In the genomic region with DNA sequence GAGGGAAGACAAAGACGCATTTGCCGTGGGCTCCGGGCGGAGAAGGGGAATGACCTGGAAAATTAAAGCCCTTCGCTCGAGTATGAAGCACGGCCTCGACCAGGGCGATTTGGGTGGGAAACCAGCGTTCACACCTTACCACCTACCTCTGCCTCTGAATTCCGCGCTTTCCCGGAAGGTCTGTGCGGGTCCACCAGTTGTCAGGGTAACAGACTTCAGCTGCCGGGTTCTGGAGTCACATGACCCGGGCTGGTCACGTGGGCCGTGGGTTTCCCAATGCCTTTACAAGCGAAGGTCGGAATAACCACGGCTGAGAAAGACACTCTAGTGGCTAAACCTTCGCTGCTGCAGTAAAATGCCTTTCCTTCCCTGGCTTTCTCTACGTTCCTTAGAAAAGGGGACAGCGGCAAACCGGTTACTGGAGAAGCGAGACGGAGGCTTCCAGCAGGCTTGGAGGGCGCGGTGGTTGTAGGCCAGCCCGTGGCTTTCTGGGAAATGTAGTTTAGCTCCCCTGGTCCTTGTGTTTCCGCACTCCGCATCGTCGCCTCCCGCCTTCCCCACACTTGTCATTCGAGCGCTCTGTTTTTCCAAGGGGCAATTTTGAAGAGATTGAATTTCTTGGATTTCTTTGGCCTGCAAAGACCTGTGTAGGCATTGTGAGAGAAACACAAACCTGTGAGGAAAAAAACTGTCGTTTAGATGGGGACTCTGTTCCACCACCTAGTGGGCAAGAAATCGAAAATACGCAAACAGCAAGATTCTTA, we compare ENCODE assay signal across 8 cellular contexts. TPM values are rescaled to one million over a fixed set of nuclear protein-coding genes. Genes with fewer than 3 reads are reported as not detected.
DNase-seq lines count a peak whose midpoint lies in the region; ATAC-seq and TF ChIP-seq lines count a peak whose summit lies in the region.

A gene with protein sequence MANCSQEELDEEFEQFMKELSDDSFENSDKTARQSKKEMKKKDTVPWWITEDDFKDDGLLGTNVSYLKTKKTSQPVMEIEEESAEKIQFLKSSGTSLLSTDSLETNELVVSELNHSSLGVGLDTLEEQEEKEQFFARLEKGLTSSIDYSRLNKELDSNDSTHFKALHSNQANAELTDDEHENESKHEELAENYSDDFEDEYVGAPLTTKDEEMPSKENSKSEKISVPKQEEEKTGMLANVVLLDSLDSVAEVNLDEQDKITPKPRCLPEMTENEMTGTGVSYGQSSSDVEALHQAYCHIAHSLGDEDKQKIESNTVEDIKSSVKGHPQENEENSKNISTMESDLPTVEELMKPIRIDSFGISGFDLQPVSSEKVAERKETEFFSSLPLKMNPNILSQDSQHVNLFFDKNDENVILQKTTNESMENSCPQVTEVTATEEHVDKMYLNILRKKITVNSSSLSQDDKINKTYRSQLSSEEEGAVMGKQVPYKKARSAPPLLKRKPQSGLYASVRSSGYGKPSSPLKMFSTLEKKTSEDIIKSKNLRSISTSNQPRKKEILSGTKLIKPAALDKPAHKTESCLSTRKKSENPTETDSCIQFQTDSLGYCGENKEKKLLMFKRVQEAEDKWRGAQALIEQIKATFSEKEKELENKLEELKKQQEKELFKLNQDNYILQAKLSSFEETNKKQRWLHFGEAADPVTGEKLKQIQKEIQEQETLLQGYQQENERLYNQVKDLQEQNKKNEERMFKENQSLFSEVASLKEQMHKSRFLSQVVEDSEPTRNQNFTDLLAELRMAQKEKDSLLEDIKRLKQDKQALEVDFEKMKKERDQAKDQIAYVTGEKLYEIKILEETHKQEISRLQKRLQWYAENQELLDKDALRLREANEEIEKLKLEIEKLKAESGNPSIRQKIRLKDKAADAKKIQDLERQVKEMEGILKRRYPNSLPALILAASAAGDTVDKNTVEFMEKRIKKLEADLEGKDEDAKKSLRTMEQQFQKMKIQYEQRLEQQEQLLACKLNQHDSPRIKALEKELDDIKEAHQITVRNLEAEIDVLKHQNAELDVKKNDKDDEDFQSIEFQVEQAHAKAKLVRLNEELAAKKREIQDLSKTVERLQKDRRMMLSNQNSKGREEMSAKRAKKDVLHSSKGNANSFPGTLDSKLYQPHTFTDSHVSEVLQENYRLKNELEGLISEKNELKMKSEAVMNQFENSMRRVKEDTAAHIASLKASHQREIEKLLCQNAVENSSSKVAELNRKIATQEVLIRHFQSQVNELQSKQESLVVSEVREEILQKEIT (N-terminal part only) (minus strand): TSS at position 210 of the 764 bp plus-strand sequence. CDS start 1,250 bp downstream, outside the sequence.

- peak within 1 kb of the TSS; percentile 98 for H3K18ac ChIP-seq in IMR-90 (ENCODE audit: low read depth, low read length)

- peak; percentile 43 for TF ChIP-seq RAD21 in IMR-90 (IDR thresholded peaks at IDR 0.05; ENCODE audit: low read length)

- peak within 1 kb of the TSS; percentile 93 for H3K4me3 ChIP-seq in IMR-90 (ENCODE audit: insufficient read depth, low read depth, low read length)
- peak within 1 kb of the TSS; percentile 93 for H3K4me3 ChIP-seq in OCI-LY7 (ENCODE audit: low read depth, low read length, poor library complexity, severe bottlenecking)
- peak within 1 kb of the TSS; percentile 76 to 85 (median 80) for H3K4me3 ChIP-seq in esophagus muscularis mucosa
- peak within 1 kb of the TSS; percentile 76 to 97 for H3K4me3 ChIP-seq in muscle layer of duodenum (ENCODE audit: low read depth in 1 of 2, low read length in 2 of 2)

- peak within 1 kb of the TSS; percentile 93 for H3K14ac ChIP-seq in IMR-90 (replicated peaks; ENCODE audit: low read depth, low read length)

- peak within 1 kb of the TSS; percentile 92 for H2BK120ac ChIP-seq in IMR-90 (ENCODE audit: low read depth, low read length)

- H2BK15ac ChIP-seq in IMR-90 (ENCODE audit: low read depth, low read length), result peak within 1 kb of the TSS; percentile 98; the same call in 2 of the 3 replicates

- no peak within 1 kb of the TSS for H2AK5ac ChIP-seq in IMR-90 (ENCODE audit: low read depth, low read length)

- CTCF ChIA-PET in IMR-90 (lab: Yijun Ruan, JAX), result interaction anchor here (0.5 to 1.0 kb wide), 13 partner anchors 10 to 1106 kb away, joined by 3 to 6 read pairs (median 3); no protein-coding TSS in a partner anchor
- CTCF ChIA-PET in OCI-LY7 (lab: Charles Lee; ENCODE audit: unreplicated experiment), result no interaction called here

- H3K79me1 ChIP-seq in IMR-90 (ENCODE audit: low read depth in 1 of 2, low read length in 2 of 2), result peaks cover 4% of the 10 kb centered on the region in 2 experiments; a peak in 1 of 4 replicates

- no peak for TF ChIP-seq POLR2A in IMR-90 (IDR thresholded peaks at IDR 0.05; ENCODE audit: low read depth, low read length)
- no peak for TF ChIP-seq POLR2A in esophagus muscularis mucosa (IDR thresholded peaks at IDR 0.05; ENCODE audit: low read depth)

- dilution Hi-C loops in IMR-90 (cut with HindIII; ENCODE audit: low sequenced_read_pairs, unreplicated experiment), result no loop called here

- in situ Hi-C loops in IMR-90 (cut with MboI; ENCODE audit: low sequenced_read_pairs), result no loop called here

- H3K9me3 ChIP-seq in IMR-90 (ENCODE audit: control insufficient read depth, insufficient read depth, low read length), result no peaks in the 10 kb centered on the region
- no peaks in the 10 kb centered on the region for H3K9me3 ChIP-seq in OCI-LY7 (ENCODE audit: low read length)
- H3K9me3 ChIP-seq in esophagus muscularis mucosa, result no peaks in the 10 kb centered on the region
- no peaks in the 10 kb centered on the region for H3K9me3 ChIP-seq in muscle layer of duodenum (ENCODE audit: control insufficient read depth in 1 of 2, low read length in 2 of 2)

- H3K79me2 ChIP-seq in OCI-LY7 (ENCODE audit: insufficient read depth, low read depth, low read length), result no peaks in the 10 kb centered on the region

- H3K23ac ChIP-seq in IMR-90 (ENCODE audit: low read depth, low read length), result peak within 1 kb of the TSS; percentile 96

- peak within 1 kb of the TSS; percentile 85 for H3K4me2 ChIP-seq in IMR-90 (ENCODE audit: low read depth, low read length)
- H3K4me2 ChIP-seq in OCI-LY7 (ENCODE audit: low read length), result peak within 1 kb of the TSS; percentile 92

- H3K9me1 ChIP-seq in IMR-90 (ENCODE audit: insufficient read depth, low read length), result no peaks in the 10 kb centered on the region

- H3K9ac ChIP-seq in IMR-90 (ENCODE audit: low read depth, low read length), result peak within 1 kb of the TSS; percentile 98

- H2BK20ac ChIP-seq in IMR-90 (ENCODE audit: low read depth, low read length), result peak within 1 kb of the TSS; percentile 76; the same call in 1 of the 2 replicates

- peak within 1 kb of the TSS; percentile 71 for H2AK9ac ChIP-seq in IMR-90 (replicated peaks; ENCODE audit: low read depth, low read length, poor library complexity)

- DNase-seq in DMS153 (lab: John Stamatoyannopoulos, UW) (peak; percentile 86), IMR-90 (peak; percentile 77), OCI-LY7 (ENCODE audit: low spot score) (peak; percentile 90), esophagus muscularis mucosa (ENCODE audit: extremely low spot score) (peak; percentile 99)
- DNase-seq in activated T-cell treated with anti-CD3 and anti-CD28 coated beads, Interleukin-2, amount 50 U/mL, for 1 hour, result peak; percentile 89
- DNase-seq in stimulated activated CD8-positive, alpha-beta memory T cell treated with anti-CD3 and anti-CD28 coated beads, Interleukin-7, amount 100 ng/mL, for 4 hours (ENCODE audit: low read depth in 2 of 2), result peak; percentile 78 to 82

- peak; percentile 64 for TF ChIP-seq CTCF in IMR-90 (conservative IDR thresholded peaks at IDR 0.05; ENCODE audit: low read depth, low read length)
- TF ChIP-seq CTCF in OCI-LY7 (conservative IDR thresholded peaks at IDR 0.05; ENCODE audit: low read length), result peak; percentile 89
- peak; percentile 50 to 72 (median 59) for TF ChIP-seq CTCF in esophagus muscularis mucosa (IDR thresholded peaks at IDR 0.05)

- no peaks in the 10 kb centered on the region for H3K9me2 ChIP-seq in OCI-LY7 (ENCODE audit: insufficient read depth, low read length)

- peak within 1 kb of the TSS; percentile 95 for H4K91ac ChIP-seq in IMR-90 (ENCODE audit: insufficient read depth, low read depth, low read length)

- H3K4ac ChIP-seq in IMR-90 (ENCODE audit: low read depth, low read length), result peak within 1 kb of the TSS; percentile 95

- peak within 1 kb of the TSS; percentile 92; the same call in 1 of the 2 replicates for H3K56ac ChIP-seq in IMR-90 (ENCODE audit: extremely low read depth, insufficient read depth, low read length)

- intact Hi-C loops in IMR-90 (cut with micrococcal nuclease), result loop anchor here (2.0 kb wide), 1 partner anchor 1095 kb away; no protein-coding TSS in a partner anchor
- intact Hi-C loops in OCI-LY7 (cut with micrococcal nuclease; ENCODE audit: unreplicated experiment), result loop anchor here (2.0 to 10.0 kb wide), 4 partner anchors 370 to 1161 kb away; a partner anchor contains a TSS
- intact Hi-C loops in esophagus muscularis mucosa (cut with DNase I), result no loop called here

- no TSS peak for BruUV-seq in IMR-90 (replicated peaks; lab: Mats Ljungman, UMichigan)
- no TSS peak for BruUV-seq in OCI-LY7 (replicated peaks; lab: Mats Ljungman, UMichigan)

- POLR2A ChIA-PET in IMR-90 (lab: Charles Lee; ENCODE audit: unreplicated experiment), result no interaction called here
- POLR2A ChIA-PET in OCI-LY7 (lab: Charles Lee), result interaction anchor here (0.8 to 2.5 kb wide), 6 partner anchors 13 to 365 kb away, joined by 3 to 7 read pairs (median 4); no protein-coding TSS in a partner anchor

- H3K27me3 ChIP-seq in IMR-90 (ENCODE audit: control insufficient read depth, insufficient read depth, low read length) (no peaks in the 10 kb centered on the region), esophagus muscularis mucosa (peaks cover 0 to 2% (median 0%) of the 10 kb centered on the region in 4 donors), muscle layer of duodenum (ENCODE audit: low read depth, low read length) (peaks cover 3% of the 10 kb centered on the region)

- WGBS in IMR-90 (ENCODE audit: extremely low coverage in 2 of 2, insufficient read length in 1 of 2), 2 experiments, result 0% methylated on average over 16 of the region's 40 CpGs; no CpG with 5 or more reads in 1 of the 2 experiments
- WGBS in esophagus muscularis mucosa, result under 1% methylated on average over 32 of the region's 40 CpGs

- H3K36me3 ChIP-seq in IMR-90 (ENCODE audit: control insufficient read depth, insufficient read depth, low read length), result no peaks in the 10 kb centered on the region
- no peaks in the 10 kb centered on the region for H3K36me3 ChIP-seq in OCI-LY7 (ENCODE audit: insufficient read depth, low read length)
- H3K36me3 ChIP-seq in esophagus muscularis mucosa, result no peaks in the 10 kb centered on the region
- H3K36me3 ChIP-seq in muscle layer of duodenum (ENCODE audit: control insufficient read depth in 1 of 2, insufficient read depth in 2 of 2, low read length in 2 of 2), result no peaks in the 10 kb centered on the region

- TF ChIP-seq EP300 in esophagus muscularis mucosa (IDR thresholded peaks at IDR 0.05), result no peak

- H3K27ac ChIP-seq in IMR-90 (ENCODE audit: insufficient read depth, low read length) (peak within 1 kb of the TSS; percentile 97), OCI-LY7 (ENCODE audit: low read depth, low read length, poor library complexity, severe bottlenecking) (peak within 1 kb of the TSS; percentile 26), esophagus muscularis mucosa (replicated peaks in 1 of 4) (peak within 1 kb of the TSS; percentile 86 to 91 (median 88)), muscle layer of duodenum (ENCODE audit: low read length) (peak within 1 kb of the TSS; percentile 85)

- peak within 1 kb of the TSS; percentile 98 for H4K5ac ChIP-seq in IMR-90 (ENCODE audit: low read depth, low read length)

- H3K4me1 ChIP-seq in IMR-90 (ENCODE audit: control insufficient read depth, insufficient read depth, low read length) (no peaks in the 10 kb centered on the region), OCI-LY7 (ENCODE audit: insufficient read depth, low read length, poor library complexity, severe bottlenecking) (peaks cover 9% of the 10 kb centered on the region), esophagus muscularis mucosa (peaks cover 6 to 22% (median 14%) of the 10 kb centered on the region in 4 donors), muscle layer of duodenum (ENCODE audit: control insufficient read depth in 1 of 2, insufficient read depth in 2 of 2, low read length in 2 of 2) (no peaks in the 10 kb centered on the region)

- peak within 1 kb of the TSS; percentile 93 for H2BK5ac ChIP-seq in IMR-90 (ENCODE audit: low read depth, low read length, poor library complexity, severe bottlenecking)

- H4K8ac ChIP-seq in IMR-90 (ENCODE audit: low read depth in 2 of 2, low read length in 2 of 2), result peak within 1 kb of the TSS; percentile 87 to 98

- H4K20me1 ChIP-seq in IMR-90 (ENCODE audit: insufficient read depth, low read length) (no peaks in the 10 kb centered on the region), OCI-LY7 (ENCODE audit: insufficient read depth, low read length) (no peaks in the 10 kb centered on the region)

- ATAC-seq in GM21528 (IDR thresholded peaks at IDR 0.05; ENCODE audit: low FRiP score, unreplicated experiment) (peak; percentile 99), IMR-90 (ENCODE audit: low read depth) (peak; percentile 99)

- peak within 1 kb of the TSS; percentile 99 for H2AFZ ChIP-seq in IMR-90 (replicated peaks; ENCODE audit: low read length, poor library complexity)
- peak within 1 kb of the TSS; percentile 95 for H2AFZ ChIP-seq in OCI-LY7 (ENCODE audit: low read length)

RNA-seq across cellular contexts. Expression of the gene that starts here (rescaled TPM):
- 1.6 and 4.7 TPM in 2 replicates for total RNA-seq in IMR-90 (2012; rRNA removed)
- 1.0 and 1.2 TPM in 2 replicates for polyA plus RNA-seq in IMR-90 (2012; rRNA removed)
- polyA plus RNA-seq in IMR-90 (2012; cell fraction: cytosol; rRNA removed), result 0.05 and 0.11 TPM in 2 replicates
- 0.10 and 1.00 TPM in 2 replicates for polyA plus RNA-seq in IMR-90 (2012; cell fraction: nucleus; rRNA removed; ENCODE audit: low replicate concordance)
- 6.3 and 8.9 TPM in 2 replicates for total RNA-seq in OCI-LY7 (2014; rRNA removed; shearing (Covaris generic))
- total RNA-seq in OCI-LY7 (2022), result 9.6 and 10.0 TPM in 2 replicates
- total RNA-seq in esophagus muscularis mucosa, result 1 to 10 TPM; 7.5 to 9.3 (median 7.8) TPM

Comparison
In these comparisons a context has a peak if more than half of its experiments do, and no peak if none do; other contexts are left out.
1. Peak in every context shown above with its lines: DNase-seq, ATAC-seq, H3K4me3 ChIP-seq and H3K27ac ChIP-seq.
2. H3K27ac ChIP-seq: peak in every context shown above with its lines; median percentile 97 in IMR-90; 88 in esophagus muscularis mucosa; 85 in muscle layer of duodenum; 26 in OCI-LY7.